In genomic region chr6:6811151-6812002, GRCh38 we compare ENCODE assay signal across 8 cellular contexts.
DNase-seq lines count a peak whose midpoint lies in the region; ATAC-seq and TF ChIP-seq lines count a peak whose summit lies in the region.

No MANE protein-coding gene starts in this region.

- no peaks in the 10 kb centered on the region for H3K36me3 ChIP-seq in brain microvascular endothelial cell (replicated peaks)
- H3K36me3 ChIP-seq in stomach smooth muscle (ENCODE audit: control insufficient read depth in 2 of 2, insufficient read depth in 2 of 2, low read length in 2 of 2) = no peaks in the 10 kb centered on the region

- no peak for DNase-seq in activated naive CD4-positive, alpha-beta T cell treated with anti-CD3 and anti-CD28 coated beads, Interleukin-2, amount 50 U/mL, for 16 hours
- peak; percentile 56 for DNase-seq in NCI-H226
- peak; percentile 35 for DNase-seq in brain microvascular endothelial cell
- DNase-seq in left colon = peak; percentile 56 to 89
- no peak for DNase-seq in middle frontal gyrus (ENCODE audit: extremely low spot score, low spot score)

- peak overlapping the region; percentile 68 for H3K27ac Mint-ChIP-seq in activated naive CD4-positive, alpha-beta T cell treated with anti-CD3 and anti-CD28 coated beads, Interleukin-2, amount 50 U/mL, for 24 hours

- intact Hi-C loops in left colon (cut with DNase I, micrococcal nuclease) = no loop called here

- H3K9me3 ChIP-seq in stomach smooth muscle (ENCODE audit: control insufficient read depth in 2 of 2, low read length in 2 of 2) = no peaks in the 10 kb centered on the region

- H3K27me3 Mint-ChIP-seq in activated naive CD4-positive, alpha-beta T cell treated with anti-CD3 and anti-CD28 coated beads, Interleukin-2, amount 50 U/mL, for 24 hours = no peaks in the 10 kb centered on the region

- H3K4me3 ChIP-seq in brain microvascular endothelial cell (ENCODE audit: low read depth, low read length) (peak overlapping the region; percentile 53), stomach smooth muscle (ENCODE audit: low read length in 2 of 2) (peak overlapping the region; percentile 11 to 44)

- no peak overlapping the region for H3K9ac ChIP-seq in stomach smooth muscle (ENCODE audit: low read length in 2 of 2)

- peaks cover 23% of the 10 kb centered on the region for H3K4me1 Mint-ChIP-seq in activated naive CD4-positive, alpha-beta T cell treated with anti-CD3 and anti-CD28 coated beads, Interleukin-2, amount 50 U/mL, for 24 hours

- H3K4me3 Mint-ChIP-seq in activated naive CD4-positive, alpha-beta T cell treated with anti-CD3 and anti-CD28 coated beads, Interleukin-2, amount 50 U/mL, for 24 hours = peak overlapping the region; percentile 86

- in situ Hi-C loops in brain microvascular endothelial cell (cut with HindIII; ENCODE audit: low pct_ligation_motif_present, low sequenced_read_pairs) = no loop called here

- no peaks in the 10 kb centered on the region for H3K9me3 Mint-ChIP-seq in activated naive CD4-positive, alpha-beta T cell treated with anti-CD3 and anti-CD28 coated beads, Interleukin-2, amount 50 U/mL, for 24 hours

- TF ChIP-seq CTCF in brain microvascular endothelial cell (IDR thresholded peaks at IDR 0.05; ENCODE audit: low read depth, low read length, missing control alignments) = no peak

- no peaks in the 10 kb centered on the region for H3K36me3 Mint-ChIP-seq in activated naive CD4-positive, alpha-beta T cell treated with anti-CD3 and anti-CD28 coated beads, Interleukin-2, amount 50 U/mL, for 24 hours

- no peaks in the 10 kb centered on the region for H3K4me1 ChIP-seq in stomach smooth muscle (ENCODE audit: control insufficient read depth, insufficient read depth, low read length)

- ATAC-seq in left colon (peak; percentile 94), HG03442 (IDR thresholded peaks at IDR 0.05; ENCODE audit: unreplicated experiment) (no peak)

- H3K27ac ChIP-seq in brain microvascular endothelial cell = peak overlapping the region; percentile 22
- no peak overlapping the region for H3K27ac ChIP-seq in stomach smooth muscle (ENCODE audit: low read length)

- H3K27me3 ChIP-seq in brain microvascular endothelial cell (replicated peaks) = no peaks in the 10 kb centered on the region
- H3K27me3 ChIP-seq in stomach smooth muscle (ENCODE audit: control insufficient read depth in 1 of 2, insufficient read depth in 2 of 2, low read length in 2 of 2) = no peaks in the 10 kb centered on the region

Comparison
In these comparisons a context has a peak if more than half of its experiments do, and no peak if none do; other contexts are left out.
1. DNase-seq: peak in NCI-H226 (single experiment), brain microvascular endothelial cell (single experiment) and left colon (2 of 2); none in activated naive CD4-positive, alpha-beta T cell treated with anti-CD3 and anti-CD28 coated beads, Interleukin-2, amount 50 U/mL, for 16 hours (single experiment) and middle frontal gyrus (single experiment).